14 cellular contexts compared by ENCODE assay signal in genomic region chr1:194447635-194448034, GRCh38.
"Had no signal": no experiment of that assay in that cellular context is flagged by ENCODE, and none has a peak within 500 bp of the region (broad histone marks: within the 10 kb centered on the region; RNA-seq: fewer than 3 reads in every experiment).

No MANE protein-coding gene starts in this region.

- H3K27me3 ChIP-seq: tibial artery had no signal

- DNase-seq: activated B cell treated with CpG ODN at 0.5 μM for 24 hours; activated CD4-positive, alpha-beta T cell treated with anti-CD3 and anti-CD28 coated beads, Interleukin-2, amount 10 ng/mL, durations not matched to agents 24 days and 14 days; activated CD8-positive, alpha-beta memory T cell treated with anti-CD3 and anti-CD28 coated beads, Interleukin-2, amount 50 U/mL, for 4 hours; activated CD8-positive, alpha-beta T cell treated with anti-CD3 and anti-CD28 coated beads, Interleukin-2, amount 10 ng/mL, durations not matched to agents 7 days and 5 days; activated gamma-delta T cell treated with Interleukin-2 at 50 U/mL for 16 hours; activated naive CD8-positive, alpha-beta T cell treated with anti-CD3 and anti-CD28 coated beads for 36 hours; activated T-cell treated with anti-CD3 and anti-CD28 coated beads, Interleukin-2, amount 50 U/mL, for 72 hours; anterior cingulate cortex; mesendoderm; natural killer cell; retina; stimulated activated CD4-positive, alpha-beta T cell treated with anti-CD3 and anti-CD28 coated beads, Interleukin-4, amount 100 ng/mL, for 1 hour; stimulated activated naive B cell treated with anti-CD40 and anti-IgM and Interleukin-4, amounts not matched to agents 10 μg/mL and 1 μg/mL and 100 μg/mL, for 72 hours; tibial artery had no signal

- ATAC-seq: activated CD8-positive, alpha-beta T cell treated with anti-CD3 and anti-CD28 coated beads, Interleukin-2, amount 10 ng/mL, durations not matched to agents 7 days and 5 days; activated T-cell treated with anti-CD3 and anti-CD28 coated beads, Interleukin-2, amount 50 U/mL, for 72 hours; natural killer cell; stimulated activated naive B cell treated with anti-CD40 and anti-IgM and Interleukin-4, amounts not matched to agents 10 μg/mL and 1 μg/mL and 100 μg/mL, for 72 hours had no signal

- H3K27ac ChIP-seq: tibial artery had no signal

- H3K4me3 ChIP-seq: tibial artery had no signal

- H3K4me1 ChIP-seq: tibial artery had no signal

- H3K36me3 ChIP-seq: tibial artery had no signal

- H3K9me3 ChIP-seq: tibial artery had no signal
